8 cellular contexts compared by ENCODE assay signal in the genomic region with DNA sequence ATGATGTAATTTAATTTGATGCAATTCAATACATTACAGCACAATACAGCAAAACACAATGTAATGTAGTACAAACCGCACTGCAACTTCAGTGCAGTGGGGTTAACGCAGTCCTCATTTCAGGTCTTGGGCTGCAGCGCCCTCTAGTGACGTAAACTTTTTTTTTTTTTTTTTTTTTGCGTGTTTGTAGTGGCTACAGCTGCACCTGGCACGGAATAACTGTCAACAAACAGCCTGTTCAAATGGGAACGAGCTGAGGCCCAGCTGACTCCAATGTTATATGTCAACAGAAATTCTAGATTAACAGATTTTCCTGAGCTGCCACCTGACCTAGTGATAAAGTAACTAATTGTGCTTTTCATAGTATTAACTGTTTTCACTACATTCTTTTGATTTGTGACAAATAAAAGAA. TPM values are rescaled to one million over a fixed set of nuclear protein-coding genes. Genes with fewer than 3 reads are reported as not detected.
DNase-seq lines count a peak whose midpoint lies in the region; ATAC-seq and TF ChIP-seq lines count a peak whose summit lies in the region.

No MANE protein-coding gene starts in this region.

- no peaks in the 10 kb centered on the region for H3K9me3 ChIP-seq in right lobe of liver

- DNase-seq in activated CD4-positive, alpha-beta T cell treated with anti-CD3 and anti-CD28 coated beads, Interleukin-2, amount 10 ng/mL, durations not matched to agents 24 days and 14 days = peak; percentile 69
- DNase-seq in activated CD4-positive, alpha-beta T cell treated with anti-CD3 and anti-CD28 coated beads for 4 hours = no peak
- DNase-seq in HT1080 (ENCODE audit: low read depth) (peak; percentile 74), NCI-H82 treated with DMSO at 0.1 percent for 48 hours (lab: John Stamatoyannopoulos, UW; ENCODE audit: unreplicated experiment) (peak; percentile 14), cardiac fibroblast (ENCODE audit: low read depth in 2 of 2) (peak; percentile 62 to 84), right lobe of liver (peak; percentile 59 to 72 (median 59))

- no peaks in the 10 kb centered on the region for H3K27me3 ChIP-seq in right lobe of liver

- no peak overlapping the region for H3K27ac Mint-ChIP-seq in activated CD4-positive, alpha-beta T cell treated with anti-CD3 and anti-CD28 coated beads, Interleukin-2, amount 10 ng/mL, durations not matched to agents 24 days and 14 days

- peak overlapping the region in 1 of 3 donors; percentile 16 for H3K27ac ChIP-seq in right lobe of liver

- no peaks in the 10 kb centered on the region for H3K4me1 Mint-ChIP-seq in activated CD4-positive, alpha-beta T cell treated with anti-CD3 and anti-CD28 coated beads, Interleukin-2, amount 10 ng/mL, durations not matched to agents 24 days and 14 days

- intact Hi-C loops in activated CD4-positive, alpha-beta T cell treated with anti-CD3 and anti-CD28 coated beads, Interleukin-2, amount 10 ng/mL, durations not matched to agents 24 days and 14 days (cut with micrococcal nuclease) = loop anchor here (5.0 kb wide), 2 partner anchors 61 to 81 kb away; no protein-coding TSS in a partner anchor
- intact Hi-C loops in right lobe of liver (cut with DNase I) = loop anchor here (10.0 kb wide), 2 partner anchors 59 to 481 kb away; no protein-coding TSS in a partner anchor

- ATAC-seq in GM21390 (IDR thresholded peaks at IDR 0.05; ENCODE audit: unreplicated experiment) (peak; percentile 62), right lobe of liver (peak; percentile 96 to 98 (median 96)), HG03097 (IDR thresholded peaks at IDR 0.05; ENCODE audit: low FRiP score, unreplicated experiment) (no peak)

- peaks cover 12% of the 10 kb centered on the region for H3K27me3 Mint-ChIP-seq in activated CD4-positive, alpha-beta T cell treated with anti-CD3 and anti-CD28 coated beads, Interleukin-2, amount 10 ng/mL, durations not matched to agents 24 days and 14 days

- TF ChIP-seq CTCF in cardiac fibroblast (IDR thresholded peaks at IDR 0.05; ENCODE audit: low read depth, low read length) (peak; percentile 41), right lobe of liver (IDR thresholded peaks at IDR 0.05) (peak; percentile 58 to 69 (median 63))

- no peaks in the 10 kb centered on the region for H3K9me3 Mint-ChIP-seq in activated CD4-positive, alpha-beta T cell treated with anti-CD3 and anti-CD28 coated beads, Interleukin-2, amount 10 ng/mL, durations not matched to agents 24 days and 14 days

- no peak overlapping the region for H3K4me3 Mint-ChIP-seq in activated CD4-positive, alpha-beta T cell treated with anti-CD3 and anti-CD28 coated beads, Interleukin-2, amount 10 ng/mL, durations not matched to agents 24 days and 14 days

- TF ChIP-seq POLR2A in right lobe of liver (IDR thresholded peaks at IDR 0.05) = no peak

- H3K36me3 ChIP-seq in right lobe of liver = no peaks in the 10 kb centered on the region

- no peaks in the 10 kb centered on the region for H3K36me3 Mint-ChIP-seq in activated CD4-positive, alpha-beta T cell treated with anti-CD3 and anti-CD28 coated beads, Interleukin-2, amount 10 ng/mL, durations not matched to agents 24 days and 14 days (ENCODE audit: low read depth)

- WGBS in right lobe of liver (ENCODE audit: insufficient coverage, low coverage, low lambda C conversion rate, missing lambda C conversion rate) = 0% methylated on average over 7 of the region's 7 CpGs

- no peak overlapping the region for H3K4me3 ChIP-seq in cardiac fibroblast (replicated peaks in 1 of 2; ENCODE audit: low read depth in 2 of 2, low read length in 2 of 2)
- H3K4me3 ChIP-seq in right lobe of liver = no peak overlapping the region

- H3K4me1 ChIP-seq in right lobe of liver = peaks cover 0 to 4% (median 2%) of the 10 kb centered on the region in 4 donors

RNA-seq across cellular contexts. Expression of gene RASSF6, which starts 33.5 kb away (rescaled TPM):
- total RNA-seq in activated CD4-positive, alpha-beta T cell treated with anti-CD3 and anti-CD28 coated beads, Interleukin-2, amount 10 ng/mL, durations not matched to agents 24 days and 14 days = not detected in 2 replicates
- total RNA-seq in HT1080 (2014; rRNA removed; shearing (Covaris generic)) = not detected in 2 replicates
- not detected in 2 replicates for polyA plus RNA-seq in HT1080 (2015; cell fraction: cytosol; rRNA removed)
- not detected in 2 replicates for polyA plus RNA-seq in HT1080 (2015; cell fraction: nucleus; rRNA removed)
- total RNA-seq in right lobe of liver = 1 to 10 TPM in 3 of 6 experiments, under 1 TPM in 3; 0.22 to 2.2 (median 0.91) TPM

Comparison
In these comparisons a context has a peak if more than half of its experiments do, and no peak if none do; other contexts are left out.
1. DNase-seq: peak in activated CD4-positive, alpha-beta T cell treated with anti-CD3 and anti-CD28 coated beads, Interleukin-2, amount 10 ng/mL, durations not matched to agents 24 days and 14 days (single experiment), HT1080 (single experiment), NCI-H82 treated with DMSO at 0.1 percent for 48 hours (single experiment), cardiac fibroblast (2 of 2) and right lobe of liver (3 of 3); none in activated CD4-positive, alpha-beta T cell treated with anti-CD3 and anti-CD28 coated beads for 4 hours (0 of 2).